ENCODE assay signal across 1 cellular context in the genomic region with DNA sequence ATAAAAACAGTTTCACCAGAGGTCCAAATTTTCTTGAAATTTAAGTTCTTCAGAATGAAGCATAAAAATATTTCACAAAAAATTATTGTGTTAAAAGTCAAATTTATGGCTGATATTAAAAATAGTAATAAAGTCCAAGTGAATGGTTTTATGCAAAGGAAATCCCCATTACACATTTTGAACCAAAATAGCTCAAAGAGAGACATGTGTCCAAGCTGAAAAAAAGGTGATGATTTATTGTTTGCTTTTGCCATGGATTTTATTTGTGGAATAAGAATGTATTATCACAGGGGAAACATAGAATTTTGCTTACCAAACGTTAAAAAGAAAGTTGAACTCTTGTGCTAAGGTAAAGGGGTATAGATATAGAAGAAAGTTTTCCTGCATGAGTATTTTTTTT.
TF ChIP-seq lines count a peak whose summit lies in the region.

No MANE protein-coding gene starts in this region.

TF ChIP-seq in HEK293, 187 proteins besides CTCF, POLR2A, EP300 and RAD21 (continued from another document):
- TF ChIP-seq, protein P1, sequence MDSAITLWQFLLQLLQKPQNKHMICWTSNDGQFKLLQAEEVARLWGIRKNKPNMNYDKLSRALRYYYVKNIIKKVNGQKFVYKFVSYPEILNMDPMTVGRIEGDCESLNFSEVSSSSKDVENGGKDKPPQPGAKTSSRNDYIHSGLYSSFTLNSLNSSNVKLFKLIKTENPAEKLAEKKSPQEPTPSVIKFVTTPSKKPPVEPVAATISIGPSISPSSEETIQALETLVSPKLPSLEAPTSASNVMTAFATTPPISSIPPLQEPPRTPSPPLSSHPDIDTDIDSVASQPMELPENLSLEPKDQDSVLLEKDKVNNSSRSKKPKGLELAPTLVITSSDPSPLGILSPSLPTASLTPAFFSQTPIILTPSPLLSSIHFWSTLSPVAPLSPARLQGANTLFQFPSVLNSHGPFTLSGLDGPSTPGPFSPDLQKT (IDR thresholded peaks at IDR 0.05; ENCODE audit: borderline replicate concordance, low read depth, low read length), result no peak
- TF ChIP-seq ZNF112 (tag by site-specific recombination; IDR thresholded peaks at IDR 0.05) (no peak), ZNF37A (tag by site-specific recombination; IDR thresholded peaks at IDR 0.05) (no peak)
TF ChIP-seq in HEK293: peak in this region for 0.
